11 cellular contexts compared by ENCODE assay signal in genomic region chr3:112409061-112409460, GRCh38.
"Had no signal": no experiment of that assay in that cellular context is flagged by ENCODE, and none has a peak within 500 bp of the region (broad histone marks: within the 10 kb centered on the region; RNA-seq: fewer than 3 reads in every experiment).

No MANE protein-coding gene starts in this region.

- H3K4me3 ChIP-seq: left ventricle myocardium inferior, right atrium auricular region, tibial nerve had no signal

- H3K36me3 ChIP-seq: left ventricle myocardium inferior, right atrium auricular region, tibial nerve had no signal

- H3K27me3 ChIP-seq: right atrium auricular region, tibial nerve had no signal

- DNase-seq: activated CD4-positive, alpha-beta T cell treated with anti-CD3 and anti-CD28 coated beads, Interleukin-2, amount 10 ng/mL, durations not matched to agents 7 days and 5 days; activated naive CD4-positive, alpha-beta T cell treated with anti-CD3 and anti-CD28 coated beads, Interleukin-2, amount 50 U/mL, for 16 hours; central memory CD4-positive, alpha-beta T cell; dermis blood vessel endothelial cell; endodermal cell; left ventricle myocardium inferior; mesendoderm; SW 1271; T-helper 9 cell had no signal

- H3K27ac ChIP-seq: left ventricle myocardium inferior, right atrium auricular region, tibial nerve had no signal

- H3K4me1 ChIP-seq: left ventricle myocardium inferior, right atrium auricular region had no signal

- H3K9me3 ChIP-seq: left ventricle myocardium inferior, right atrium auricular region, tibial nerve had no signal
